29 cellular contexts compared by ENCODE assay signal in the genomic region with DNA sequence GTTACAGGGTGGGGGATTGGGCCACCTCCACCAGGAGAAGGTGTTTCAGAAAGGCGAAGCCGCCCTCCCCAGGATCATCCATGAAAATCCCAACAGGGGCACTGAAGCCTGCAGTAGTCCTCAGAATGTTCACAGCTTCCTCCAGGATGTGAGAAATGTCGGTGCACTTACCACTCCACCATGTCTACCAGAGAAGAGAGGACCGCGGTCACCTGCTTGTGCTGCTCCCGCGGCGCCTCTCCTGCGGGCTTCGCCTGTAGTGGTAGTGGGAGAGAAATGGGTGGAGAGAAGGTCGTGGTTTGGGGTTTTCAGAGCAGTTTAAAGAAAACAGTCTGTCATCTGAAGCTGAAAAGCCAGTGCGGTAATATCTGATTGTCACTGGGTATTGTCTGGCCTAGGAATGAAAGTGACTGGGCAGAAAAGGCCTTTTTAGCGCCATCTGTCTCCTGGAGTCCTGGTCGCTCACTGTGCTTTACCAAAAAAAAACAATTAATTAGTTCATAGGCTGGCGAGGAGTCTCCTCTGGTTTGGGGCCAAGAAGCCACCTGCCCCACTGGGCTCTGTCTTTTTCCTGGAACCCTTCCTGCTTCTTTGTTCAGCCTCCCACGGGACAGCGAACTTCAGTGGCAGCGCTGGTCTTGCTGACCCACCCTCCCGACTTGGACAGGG. TPM values are rescaled to one million over a fixed set of nuclear protein-coding genes. Genes with fewer than 3 reads are reported as not detected.
A peak's percentile ranks its signal among the peaks of the same experiment; 100 is the strongest.
DNase-seq lines count a peak whose midpoint lies in the region; ATAC-seq and TF ChIP-seq lines count a peak whose summit lies in the region.
"Had no signal": no experiment of that assay in that cellular context is flagged by ENCODE, and none has a peak within 500 bp of the region (broad histone marks: within the 10 kb centered on the region; RNA-seq: fewer than 3 reads in every experiment).

No MANE protein-coding gene starts in this region.

- H3K27me3 Mint-ChIP-seq in GM23338 (ENCODE audit: insufficient read depth, low read depth, poor library complexity) (peaks cover 9% of the 10 kb centered on the region), nephron progenitor cell (ENCODE audit: low read depth, poor library complexity) (peaks cover 21% of the 10 kb centered on the region)

- DNase-seq in DMS 273 (lab: John Stamatoyannopoulos, UW; ENCODE audit: unreplicated experiment) (peak; percentile 54), DMS 273 treated with DMSO at 0.1 percent for 48 hours (lab: John Stamatoyannopoulos, UW) (no peak), GM23338 (ENCODE audit: low spot score) (no peak), nephron progenitor cell (no peak), Karpas-422 (no peak), lower lobe of right lung (no peak)
- DNase-seq: activated CD4-positive, alpha-beta T cell treated with anti-CD3 and anti-CD28 coated beads for 4 hours; activated effector memory CD4-positive, alpha-beta T cell treated with Interleukin-2 at 50 U/mL for 16 hours; activated naive CD8-positive, alpha-beta T cell treated with anti-CD3 and anti-CD28 coated beads for 36 hours; CD4-positive, CD25-positive, alpha-beta regulatory T cell; dermis blood vessel endothelial cell; EL; GM23248; hippocampal formation; KBM-7; left colon; MG63; NCI-H1417; NCI-H526 treated with DMSO at 0.1 percent for 48 hours; psoas muscle; stimulated activated CD4-positive, alpha-beta T cell treated with anti-CD3 and anti-CD28 coated beads, Interleukin-15, amount 100 ng/mL, for 24 hours; stimulated activated naive B cell treated with anti-CD40 and anti-IgM and Interleukin-4, amounts not matched to agents 10 μg/mL and 1 μg/mL and 100 μg/mL, for 72 hours; T-helper 1 cell had no signal

- H3K27ac Mint-ChIP-seq in GM23338 (no peak overlapping the region), nephron progenitor cell (peak overlapping the region; percentile 82)
- H3K27ac Mint-ChIP-seq: activated naive CD8-positive, alpha-beta T cell treated with anti-CD3 and anti-CD28 coated beads for 36 hours; memory B cell; stimulated activated naive B cell treated with anti-CD40 and anti-IgM and Interleukin-4, amounts not matched to agents 10 μg/mL and 1 μg/mL and 100 μg/mL, for 72 hours had no signal

- H3K36me3 ChIP-seq in GM23338 (ENCODE audit: insufficient read depth): no peaks in the 10 kb centered on the region
- no peaks in the 10 kb centered on the region for H3K36me3 ChIP-seq in Karpas-422 (ENCODE audit: insufficient read depth, low read length)
- H3K36me3 ChIP-seq in lower lobe of right lung: no peaks in the 10 kb centered on the region
- H3K36me3 ChIP-seq: gastroesophageal sphincter, MG63, SJSA1 had no signal

- 0 out of 2 replicates have a peak overlapping the region, but pooled peaks have one; percentile 43 for H2AFZ ChIP-seq in GM23338
- H2AFZ ChIP-seq in Karpas-422 (ENCODE audit: low read length): no peak overlapping the region
- H2AFZ ChIP-seq: GM23248 had no signal

- H3K9me2 ChIP-seq in GM23338 (ENCODE audit: insufficient read depth) (no peaks in the 10 kb centered on the region), Karpas-422 (replicated peaks; ENCODE audit: insufficient read depth, low read length) (no peaks in the 10 kb centered on the region)

- H3K4me1 ChIP-seq in GM23338 (ENCODE audit: insufficient read depth): no peaks in the 10 kb centered on the region
- no peaks in the 10 kb centered on the region for H3K4me1 ChIP-seq in Karpas-422 (ENCODE audit: low read length)
- H3K4me1 ChIP-seq in lower lobe of right lung: no peaks in the 10 kb centered on the region
- H3K4me1 ChIP-seq: gastroesophageal sphincter, psoas muscle, SJSA1 had no signal

- H3K36me3 Mint-ChIP-seq in GM23338 (ENCODE audit: low read depth) (peaks cover 6% of the 10 kb centered on the region; the same call in 2 of the 3 replicates), nephron progenitor cell (ENCODE audit: low read depth) (peaks cover 5% of the 10 kb centered on the region)
- H3K36me3 Mint-ChIP-seq: activated naive CD8-positive, alpha-beta T cell treated with anti-CD3 and anti-CD28 coated beads for 36 hours had no signal

- no peaks in the 10 kb centered on the region for H4K20me1 ChIP-seq in GM23338 (replicated peaks; ENCODE audit: insufficient read depth)
- no peaks in the 10 kb centered on the region for H4K20me1 ChIP-seq in Karpas-422 (ENCODE audit: insufficient read depth, low read depth, low read length)

- no peaks in the 10 kb centered on the region for H3F3A ChIP-seq in GM23338 (replicated peaks; ENCODE audit: low read depth)

- H3K4me2 ChIP-seq in GM23338 (no peak overlapping the region), Karpas-422 (ENCODE audit: low read depth, low read length, poor library complexity, severe bottlenecking) (no peak overlapping the region)

- no peak overlapping the region for H3K27ac ChIP-seq in GM23338 (ENCODE audit: low read depth)
- H3K27ac ChIP-seq in Karpas-422 (ENCODE audit: low read length): no peak overlapping the region
- no peak overlapping the region for H3K27ac ChIP-seq in lower lobe of right lung
- H3K27ac ChIP-seq: 22Rv1, gastroesophageal sphincter, GM23248, psoas muscle, SJSA1 had no signal

- H3K9me3 Mint-ChIP-seq in GM23338 (peaks cover 13% of the 10 kb centered on the region; the same call in 2 of the 3 replicates), nephron progenitor cell (peaks cover 21% of the 10 kb centered on the region)
- H3K9me3 Mint-ChIP-seq: activated naive CD8-positive, alpha-beta T cell treated with anti-CD3 and anti-CD28 coated beads for 36 hours had no signal

- H3K9me3 ChIP-seq in Karpas-422 (ENCODE audit: low read length): no peaks in the 10 kb centered on the region
- no peaks in the 10 kb centered on the region for H3K9me3 ChIP-seq in lower lobe of right lung
- H3K9me3 ChIP-seq: psoas muscle had no signal

- TF ChIP-seq CTCF in GM23338 (conservative IDR thresholded peaks at IDR 0.05; ENCODE audit: low read depth in 2 of 2) (peak in 1 of 2 experiments; percentile 24; a peak in 2 of 4 replicates), nephron progenitor cell (IDR thresholded peaks at IDR 0.05) (no peak), lower lobe of right lung (IDR thresholded peaks at IDR 0.05) (no peak)

- H3K4me3 ChIP-seq in GM23338 (no peak overlapping the region), Karpas-422 (ENCODE audit: low read length) (no peak overlapping the region), lower lobe of right lung (no peak overlapping the region)
- H3K4me3 ChIP-seq: gastroesophageal sphincter, GM23248, MG63, psoas muscle, SJSA1 had no signal

- no peaks in the 10 kb centered on the region for H3K27me3 ChIP-seq in GM23338 (ENCODE audit: insufficient read depth)
- no peaks in the 10 kb centered on the region for H3K27me3 ChIP-seq in Karpas-422 (ENCODE audit: low read length)
- peaks cover 4% of the 10 kb centered on the region for H3K27me3 ChIP-seq in lower lobe of right lung (ENCODE audit: low read depth)
- H3K27me3 ChIP-seq: MG63, SJSA1 had no signal

- intact Hi-C loops in lower lobe of right lung (cut with DNase I): no loop called here

- no peaks in the 10 kb centered on the region; the same call in 2 of the 3 replicates for H3K4me1 Mint-ChIP-seq in GM23338
- peaks cover 25% of the 10 kb centered on the region for H3K4me1 Mint-ChIP-seq in nephron progenitor cell
- H3K4me1 Mint-ChIP-seq: activated naive CD8-positive, alpha-beta T cell treated with anti-CD3 and anti-CD28 coated beads for 36 hours; CD4-positive, CD25-positive, alpha-beta regulatory T cell; memory B cell; stimulated activated naive B cell treated with anti-CD40 and anti-IgM and Interleukin-4, amounts not matched to agents 10 μg/mL and 1 μg/mL and 100 μg/mL, for 72 hours had no signal

- no peak for ATAC-seq in GM23338
- no peak for ATAC-seq in SK-N-SH treated with all-trans-retinoic acid at 6 μM for 48 hours
- no peak for ATAC-seq in HG02763 (IDR thresholded peaks at IDR 0.05; ENCODE audit: unreplicated experiment)
- no peak for ATAC-seq in lower lobe of right lung
- ATAC-seq: gastroesophageal sphincter; left colon; psoas muscle; stimulated activated naive B cell treated with anti-CD40 and anti-IgM and Interleukin-4, amounts not matched to agents 10 μg/mL and 1 μg/mL and 100 μg/mL, for 72 hours had no signal

- no peak overlapping the region for H3K9ac ChIP-seq in Karpas-422 (ENCODE audit: low read length)
- H3K9ac ChIP-seq: GM23248 had no signal

- H3K79me2 ChIP-seq in GM23338 (replicated peaks; ENCODE audit: insufficient read depth) (no peaks in the 10 kb centered on the region), Karpas-422 (ENCODE audit: low read length) (no peaks in the 10 kb centered on the region)

- no peak overlapping the region for H3K4me3 Mint-ChIP-seq in GM23338
- H3K4me3 Mint-ChIP-seq in nephron progenitor cell: no peak overlapping the region
- H3K4me3 Mint-ChIP-seq: activated naive CD8-positive, alpha-beta T cell treated with anti-CD3 and anti-CD28 coated beads for 36 hours; CD4-positive, CD25-positive, alpha-beta regulatory T cell; memory B cell; stimulated activated naive B cell treated with anti-CD40 and anti-IgM and Interleukin-4, amounts not matched to agents 10 μg/mL and 1 μg/mL and 100 μg/mL, for 72 hours had no signal

TF ChIP-seq in GM23338, 12 proteins besides CTCF, POLR2A, EP300 and RAD21 (continues in another document):
- TF ChIP-seq POLR2AphosphoS5 (IDR thresholded peaks at IDR 0.05; ENCODE audit: low read depth) (no peak), NANOG (IDR thresholded peaks at IDR 0.05; ENCODE audit: borderline replicate concordance) (no peak)

TF ChIP-seq in SK-N-SH treated with all-trans-retinoic acid at 6 μM for 48 hours, 23 proteins besides CTCF, POLR2A, EP300 and RAD21:
- TF ChIP-seq TCF4 (CRISPR knock-in tag; IDR thresholded peaks at IDR 0.05; ENCODE audit: borderline replicate concordance): peak; percentile 33; the same call in 1 of the 2 replicates
- TF ChIP-seq, protein P1, sequence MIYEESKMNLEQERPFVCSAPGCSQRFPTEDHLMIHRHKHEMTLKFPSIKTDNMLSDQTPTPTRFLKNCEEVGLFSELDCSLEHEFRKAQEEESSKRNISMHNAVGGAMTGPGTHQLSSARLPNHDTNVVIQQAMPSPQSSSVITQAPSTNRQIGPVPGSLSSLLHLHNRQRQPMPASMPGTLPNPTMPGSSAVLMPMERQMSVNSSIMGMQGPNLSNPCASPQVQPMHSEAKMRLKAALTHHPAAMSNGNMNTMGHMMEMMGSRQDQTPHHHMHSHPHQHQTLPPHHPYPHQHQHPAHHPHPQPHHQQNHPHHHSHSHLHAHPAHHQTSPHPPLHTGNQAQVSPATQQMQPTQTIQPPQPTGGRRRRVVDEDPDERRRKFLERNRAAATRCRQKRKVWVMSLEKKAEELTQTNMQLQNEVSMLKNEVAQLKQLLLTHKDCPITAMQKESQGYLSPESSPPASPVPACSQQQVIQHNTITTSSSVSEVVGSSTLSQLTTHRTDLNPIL (CRISPR knock-in tag; IDR thresholded peaks at IDR 0.05; ENCODE audit: low read depth): no peak

RNA-seq across cellular contexts. Expression of a gene that starts 23.0 kb away (rescaled TPM):
- 44.4 and 49.8 TPM in 2 replicates for total RNA-seq in GM23338 (2014; rRNA removed; shearing (Covaris generic))
- 10.7 and 11.4 TPM in 2 replicates for polyA plus RNA-seq in GM23338 (2016; fragmentation: Nextera tagmentation; extraction: Ambion mirVana)
- total RNA-seq in Karpas-422 (2014; rRNA removed; shearing (Covaris generic); ENCODE audit: low replicate concordance): 0.22 and 1.2 TPM in 2 replicates
- total RNA-seq in lower lobe of right lung: 22.8 TPM

RNA-seq across cellular contexts. Expression of a gene that starts 43.9 kb away (rescaled TPM):
- 96.5 and 116 TPM in 2 replicates for total RNA-seq in GM23338 (2014; rRNA removed; shearing (Covaris generic))
- 83.2 and 86.6 TPM in 2 replicates for polyA plus RNA-seq in GM23338 (2016; fragmentation: Nextera tagmentation; extraction: Ambion mirVana)
- total RNA-seq in Karpas-422 (2014; rRNA removed; shearing (Covaris generic); ENCODE audit: low replicate concordance): 47.9 and 51.9 TPM in 2 replicates
- 21.9 TPM for total RNA-seq in lower lobe of right lung

Comparison
In these comparisons a context has a peak if more than half of its experiments do, and no peak if none do; other contexts are left out.
1. RNA of a gene that starts 23.0 kb away (total RNA-seq): 44.4 to 49.8 TPM in GM23338 and 22.8 TPM in lower lobe of right lung (single experiment); 0.22 to 1.2 TPM in Karpas-422; every median in the first group is over 10 times any median in the second.